Comparison of ENCODE assay signal across 9 cellular contexts in genomic region chr19:54178581-54179261, GRCh38. TPM values are rescaled to one million over a fixed set of nuclear protein-coding genes. Genes with fewer than 3 reads are reported as not detected.
DNase-seq lines count a peak whose midpoint lies in the region; ATAC-seq lines count a peak whose summit lies in the region.
"Had no signal": no experiment of that assay in that cellular context is flagged by ENCODE, and none has a peak within 500 bp of the region (broad histone marks: within the 10 kb centered on the region; RNA-seq: fewer than 3 reads in every experiment).

No MANE protein-coding gene starts in this region.

- POLR2A ChIA-PET in naive thymus-derived CD8-positive, alpha-beta T cell (lab: Charles Lee), result interaction anchor here (0.8 to 1.0 kb wide), 3 partner anchors 11 to 22 kb away, joined by 3 read pairs; partner anchors contain the start of gene MBOAT7

- intact Hi-C loops in activated naive CD4-positive, alpha-beta T cell treated with anti-CD3 and anti-CD28 coated beads for 36 hours (cut with micrococcal nuclease), result no loop called here

- CTCF ChIA-PET in activated naive CD4-positive, alpha-beta T cell treated with anti-CD3 and anti-CD28 coated beads for 36 hours (lab: Charles Lee), result no interaction called here

- no peaks in the 10 kb centered on the region for H3K4me1 Mint-ChIP-seq in activated naive CD4-positive, alpha-beta T cell treated with anti-CD3 and anti-CD28 coated beads for 36 hours (ENCODE audit: low read depth)
- peaks cover 0 to under 1% (median 0%) of the 10 kb centered on the region in 4 donors for H3K4me1 Mint-ChIP-seq in naive thymus-derived CD8-positive, alpha-beta T cell

- H3K4me3 Mint-ChIP-seq in activated naive CD4-positive, alpha-beta T cell treated with anti-CD3 and anti-CD28 coated beads for 36 hours, result no peak overlapping the region
- H3K4me3 Mint-ChIP-seq in naive thymus-derived CD8-positive, alpha-beta T cell, result no peak overlapping the region
- H3K4me3 Mint-ChIP-seq: T-helper 1 cell treated with Interleukin-12 subunit alpha and Interleukin-12 subunit beta and Interleukin-4 antibody, amounts not matched to agents 30 μg/mL and 1 μg/mL, for 36 hours had no signal

- peaks cover 27% of the 10 kb centered on the region for H3K36me3 Mint-ChIP-seq in activated naive CD4-positive, alpha-beta T cell treated with anti-CD3 and anti-CD28 coated beads for 36 hours (ENCODE audit: low read depth)
- H3K36me3 Mint-ChIP-seq in naive thymus-derived CD8-positive, alpha-beta T cell, result peaks cover 0 to 20% (median 7%) of the 10 kb centered on the region in 3 donors

- H3K4me3 ChIP-seq in effector memory CD4-positive, alpha-beta T cell (ENCODE audit: insufficient read depth, low read depth, low read length, poor library complexity, severe bottlenecking), result no peak overlapping the region

- peaks cover 13% of the 10 kb centered on the region for H3K36me3 ChIP-seq in effector memory CD4-positive, alpha-beta T cell (ENCODE audit: control insufficient read depth, insufficient read depth, low read length)

- no peaks in the 10 kb centered on the region for H3K9me3 Mint-ChIP-seq in activated naive CD4-positive, alpha-beta T cell treated with anti-CD3 and anti-CD28 coated beads for 36 hours
- no peaks in the 10 kb centered on the region for H3K9me3 Mint-ChIP-seq in naive thymus-derived CD8-positive, alpha-beta T cell
- H3K9me3 Mint-ChIP-seq: T-helper 1 cell treated with Interleukin-12 subunit alpha and Interleukin-12 subunit beta and Interleukin-4 antibody, amounts not matched to agents 30 μg/mL and 1 μg/mL, for 36 hours had no signal

- no peaks in the 10 kb centered on the region for H3K9me3 ChIP-seq in effector memory CD4-positive, alpha-beta T cell (ENCODE audit: control insufficient read depth, low read length)

- DNase-seq in DMS153 treated with DMSO at 0.1 percent for 48 hours (lab: John Stamatoyannopoulos, UW; ENCODE audit: unreplicated experiment) (peak; percentile 70), NCI-H187 (lab: John Stamatoyannopoulos, UW) (peak; percentile 30 to 53), DMS79 treated with DMSO at 0.1 percent for 48 hours (lab: John Stamatoyannopoulos, UW) (no peak)
- peak; percentile 59 for DNase-seq in activated naive CD4-positive, alpha-beta T cell treated with anti-CD3 and anti-CD28 coated beads for 36 hours
- peak in 4 of 10 donors; percentile 40 to 46 (median 44) for DNase-seq in naive thymus-derived CD8-positive, alpha-beta T cell
- DNase-seq in effector memory CD4-positive, alpha-beta T cell, result no peak

- no peak overlapping the region for H3K27ac Mint-ChIP-seq in activated naive CD4-positive, alpha-beta T cell treated with anti-CD3 and anti-CD28 coated beads for 36 hours
- peak overlapping the region in 2 of 10 donors; percentile 49 to 67 for H3K27ac Mint-ChIP-seq in naive thymus-derived CD8-positive, alpha-beta T cell
- H3K27ac Mint-ChIP-seq: T-helper 1 cell treated with Interleukin-12 subunit alpha and Interleukin-12 subunit beta and Interleukin-4 antibody, amounts not matched to agents 30 μg/mL and 1 μg/mL, for 36 hours had no signal

- peak; percentile 77 to 81 for ATAC-seq in naive thymus-derived CD8-positive, alpha-beta T cell
- ATAC-seq in GM21619 (IDR thresholded peaks at IDR 0.05; ENCODE audit: unreplicated experiment), result no peak
- ATAC-seq in HG02798 (IDR thresholded peaks at IDR 0.05; ENCODE audit: poor library complexity, unreplicated experiment), result no peak

- H3K27me3 ChIP-seq in effector memory CD4-positive, alpha-beta T cell (replicated peaks; ENCODE audit: control insufficient read depth, insufficient read depth, low read length, poor library complexity, severe bottlenecking), result no peaks in the 10 kb centered on the region

- no peaks in the 10 kb centered on the region for H3K27me3 Mint-ChIP-seq in activated naive CD4-positive, alpha-beta T cell treated with anti-CD3 and anti-CD28 coated beads for 36 hours (ENCODE audit: low read depth)
- H3K27me3 Mint-ChIP-seq in naive thymus-derived CD8-positive, alpha-beta T cell, result no peaks in the 10 kb centered on the region

- no peaks in the 10 kb centered on the region for H3K4me1 ChIP-seq in effector memory CD4-positive, alpha-beta T cell (ENCODE audit: control insufficient read depth, insufficient read depth, low read length, poor library complexity, severe bottlenecking)

- H3K27ac ChIP-seq in effector memory CD4-positive, alpha-beta T cell (ENCODE audit: insufficient read depth, low read length, poor library complexity, severe bottlenecking), result no peak overlapping the region

RNA-seq across cellular contexts. Expression of gene TMC4, which starts 5.8 kb away (rescaled TPM):
- total RNA-seq in activated naive CD4-positive, alpha-beta T cell treated with anti-CD3 and anti-CD28 coated beads for 36 hours, result under 1 TPM in 1 of 2 experiments, not detected in 1; 0.24 TPM
- not detected for total RNA-seq in naive thymus-derived CD8-positive, alpha-beta T cell
- under 1 TPM in 1 of 3 donors, not detected in 2; 0.13 TPM for polyA plus RNA-seq in naive thymus-derived CD8-positive, alpha-beta T cell

RNA-seq across cellular contexts. Expression of gene MBOAT7, which starts 10.7 kb away (rescaled TPM):
- total RNA-seq in activated naive CD4-positive, alpha-beta T cell treated with anti-CD3 and anti-CD28 coated beads for 36 hours, result 10 to 100 TPM; 33.7 to 36.1 TPM
- 10 to 100 TPM; 35.9 to 36.1 TPM for total RNA-seq in naive thymus-derived CD8-positive, alpha-beta T cell
- 10 to 100 TPM; 11.9 to 17.9 (median 14.8) TPM for polyA plus RNA-seq in naive thymus-derived CD8-positive, alpha-beta T cell

RNA-seq across cellular contexts. Expression of gene TSEN34, which starts 12.4 kb away (rescaled TPM):
- 1 to 10 TPM; 8.0 to 8.5 TPM for total RNA-seq in activated naive CD4-positive, alpha-beta T cell treated with anti-CD3 and anti-CD28 coated beads for 36 hours
- total RNA-seq in naive thymus-derived CD8-positive, alpha-beta T cell, result 10 to 100 TPM; 25.2 to 25.6 TPM
- polyA plus RNA-seq in naive thymus-derived CD8-positive, alpha-beta T cell, result 10 to 100 TPM; 23.4 to 38.7 (median 33.3) TPM

RNA-seq across cellular contexts. Expression of gene LENG1, which starts 19.2 kb away (rescaled TPM):
- total RNA-seq in activated naive CD4-positive, alpha-beta T cell treated with anti-CD3 and anti-CD28 coated beads for 36 hours, result 1 to 10 TPM; 4.7 to 5.6 TPM
- total RNA-seq in naive thymus-derived CD8-positive, alpha-beta T cell, result 10 to 100 TPM; 18.5 to 20.5 TPM
- polyA plus RNA-seq in naive thymus-derived CD8-positive, alpha-beta T cell, result 10 to 100 TPM in 1 of 3 donors, 1 to 10 TPM in 2; 7.7 to 13.9 (median 9.3) TPM

RNA-seq across cellular contexts. Expression of gene RPS9, which starts 21.9 kb away (rescaled TPM):
- 1,000 to 10,000 TPM; 1,883 to 1,912 TPM for total RNA-seq in activated naive CD4-positive, alpha-beta T cell treated with anti-CD3 and anti-CD28 coated beads for 36 hours
- total RNA-seq in naive thymus-derived CD8-positive, alpha-beta T cell, result 1,000 to 10,000 TPM; 1,288 to 1,335 TPM
- polyA plus RNA-seq in naive thymus-derived CD8-positive, alpha-beta T cell, result 1,000 to 10,000 TPM; 1,265 to 1,506 (median 1,311) TPM

Comparison
In these comparisons a context has a peak if more than half of its experiments do, and no peak if none do; other contexts are left out.
1. DNase-seq: peak in DMS153 treated with DMSO at 0.1 percent for 48 hours (single experiment), NCI-H187 (2 of 2) and activated naive CD4-positive, alpha-beta T cell treated with anti-CD3 and anti-CD28 coated beads for 36 hours (single experiment); none in effector memory CD4-positive, alpha-beta T cell (0 of 3) and DMS79 treated with DMSO at 0.1 percent for 48 hours (single experiment).
2. ATAC-seq: peak in naive thymus-derived CD8-positive, alpha-beta T cell (2 of 2); none in GM21619 (single experiment) and HG02798 (single experiment).